Comparison of ENCODE assay signal across 1 cellular context in the genomic region with DNA sequence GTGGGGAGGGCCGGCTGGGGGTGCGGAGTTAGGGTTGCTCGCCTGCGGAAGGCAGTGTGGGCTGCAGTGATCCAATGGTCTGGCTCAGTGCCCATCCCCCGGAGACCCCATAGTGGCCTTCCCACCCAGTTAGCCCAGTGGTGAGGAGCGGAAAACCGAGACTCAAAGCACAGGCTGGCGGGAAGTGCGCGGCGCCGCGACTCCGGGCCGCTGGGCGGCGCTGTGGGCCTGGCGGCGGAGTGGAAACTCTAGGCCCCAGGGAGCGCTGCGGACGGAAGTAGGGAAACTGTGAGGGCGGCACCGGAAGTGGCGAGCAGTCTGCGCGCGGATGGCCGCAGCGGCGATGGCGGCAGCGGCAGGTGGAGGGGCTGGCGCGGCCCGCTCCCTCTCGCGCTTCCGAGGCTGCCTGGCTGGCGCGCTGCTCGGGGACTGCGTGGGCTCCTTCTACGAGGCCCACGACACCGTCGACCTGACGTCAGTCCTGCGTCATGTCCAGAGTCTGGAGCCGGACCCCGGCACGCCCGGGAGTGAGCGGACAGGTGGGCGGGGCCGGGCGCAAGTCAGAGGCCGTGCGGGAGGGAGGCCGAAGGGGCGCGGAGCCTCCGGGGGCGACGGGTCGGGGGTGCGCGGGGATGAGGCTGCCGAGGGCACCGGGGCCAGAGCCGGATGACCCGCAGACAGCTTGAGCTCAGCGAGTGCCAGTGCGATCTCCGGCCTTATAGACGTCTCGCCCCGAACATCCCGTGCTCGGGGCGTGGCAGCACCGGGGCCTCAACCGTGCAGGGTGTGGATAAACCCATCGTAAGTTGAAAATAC.
TF ChIP-seq lines count a peak whose summit lies in the region.

A gene with protein sequence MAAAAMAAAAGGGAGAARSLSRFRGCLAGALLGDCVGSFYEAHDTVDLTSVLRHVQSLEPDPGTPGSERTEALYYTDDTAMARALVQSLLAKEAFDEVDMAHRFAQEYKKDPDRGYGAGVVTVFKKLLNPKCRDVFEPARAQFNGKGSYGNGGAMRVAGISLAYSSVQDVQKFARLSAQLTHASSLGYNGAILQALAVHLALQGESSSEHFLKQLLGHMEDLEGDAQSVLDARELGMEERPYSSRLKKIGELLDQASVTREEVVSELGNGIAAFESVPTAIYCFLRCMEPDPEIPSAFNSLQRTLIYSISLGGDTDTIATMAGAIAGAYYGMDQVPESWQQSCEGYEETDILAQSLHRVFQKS (plus strand): TSS at position 316 of the 816 bp plus-strand sequence. CDS start 13 bp downstream, at position 329.

TF ChIP-seq in GM23338, 12 proteins besides CTCF, POLR2A, EP300 and RAD21 (continued from another document):
- TF ChIP-seq, protein P1, sequence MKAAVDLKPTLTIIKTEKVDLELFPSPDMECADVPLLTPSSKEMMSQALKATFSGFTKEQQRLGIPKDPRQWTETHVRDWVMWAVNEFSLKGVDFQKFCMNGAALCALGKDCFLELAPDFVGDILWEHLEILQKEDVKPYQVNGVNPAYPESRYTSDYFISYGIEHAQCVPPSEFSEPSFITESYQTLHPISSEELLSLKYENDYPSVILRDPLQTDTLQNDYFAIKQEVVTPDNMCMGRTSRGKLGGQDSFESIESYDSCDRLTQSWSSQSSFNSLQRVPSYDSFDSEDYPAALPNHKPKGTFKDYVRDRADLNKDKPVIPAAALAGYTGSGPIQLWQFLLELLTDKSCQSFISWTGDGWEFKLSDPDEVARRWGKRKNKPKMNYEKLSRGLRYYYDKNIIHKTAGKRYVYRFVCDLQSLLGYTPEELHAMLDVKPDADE (IDR thresholded peaks at IDR 0.05) = peak; percentile 91
- peak; percentile 74 for TF ChIP-seq ZNF331 (CRISPR knock-in tag; IDR thresholded peaks at IDR 0.05; ENCODE audit: low read depth)
